ENCODE assay signal across 15 cellular contexts in the genomic region with DNA sequence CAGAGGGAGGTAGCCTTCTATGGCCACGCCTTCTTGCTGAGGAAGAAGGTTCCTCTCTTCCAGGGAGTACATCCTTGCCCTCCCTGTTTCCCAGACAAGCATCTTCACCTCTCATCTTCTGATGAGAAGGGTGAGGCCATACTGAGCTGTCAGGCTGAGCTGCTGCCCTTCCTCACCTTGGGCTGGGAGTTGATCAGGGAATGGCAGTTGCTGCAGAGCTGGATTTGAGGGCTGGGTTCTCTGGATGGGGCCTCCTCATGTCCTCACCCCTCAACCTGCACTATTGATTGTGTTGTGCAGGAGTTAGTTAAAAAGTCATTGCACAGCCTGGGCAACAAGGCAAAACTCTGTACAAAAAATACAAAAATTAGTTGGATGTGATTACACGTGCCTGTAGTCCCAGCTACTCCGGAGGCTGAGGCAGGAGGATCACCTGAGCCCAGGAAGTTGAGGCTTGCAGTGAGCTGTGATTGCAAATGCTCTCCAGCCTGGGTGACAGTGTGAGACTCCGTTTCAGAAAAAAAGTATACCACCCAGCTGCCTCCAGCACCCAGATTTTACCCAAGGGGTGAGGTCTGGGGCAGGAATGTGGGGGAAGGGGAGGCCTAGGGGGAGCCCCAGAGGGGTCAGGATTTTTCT. TPM values are rescaled to one million over a fixed set of nuclear protein-coding genes. Genes with fewer than 3 reads are reported as not detected.
DNase-seq lines count a peak whose midpoint lies in the region; TF ChIP-seq lines count a peak whose summit lies in the region.
"Had no signal": no experiment of that assay in that cellular context is flagged by ENCODE, and none has a peak within 500 bp of the region (broad histone marks: within the 10 kb centered on the region; RNA-seq: fewer than 3 reads in every experiment).

No MANE protein-coding gene starts in this region.

- in situ Hi-C loops in mammary epithelial cell (cut with MboI; ENCODE audit: low sequenced_read_pairs in 2 of 2) = no loop called here

- no peak for TF ChIP-seq POLR2A in testis (IDR thresholded peaks at IDR 0.05)

- H3F3A ChIP-seq in smooth muscle cell (ENCODE audit: low read depth) = no peaks in the 10 kb centered on the region

- peaks cover 70% of the 10 kb centered on the region for H3K79me2 ChIP-seq in mammary epithelial cell (ENCODE audit: insufficient read depth, low read length)
- peaks cover 36% of the 10 kb centered on the region for H3K79me2 ChIP-seq in smooth muscle cell (ENCODE audit: low read depth)

- POLR2A ChIA-PET in HEK293 (lab: Yijun Ruan, JAX) = interaction anchor here (0.6 kb wide), 1 partner anchor 218 kb away, joined by 6 read pairs; no protein-coding TSS in a partner anchor

- CTCF ChIA-PET in HEK293 (lab: Yijun Ruan, JAX) (interaction anchor here (0.5 to 3.4 kb wide), 6 partner anchors 9 to 97 kb away, joined by 3 to 22 read pairs (median 3); a partner anchor contains a TSS), mammary epithelial cell (lab: Charles Lee; ENCODE audit: low non-redundant PET) (no interaction called here)

- H3K27me3 ChIP-seq in mammary epithelial cell (ENCODE audit: insufficient read depth, low read length) = no peaks in the 10 kb centered on the region
- H3K27me3 ChIP-seq in kidney epithelial cell (ENCODE audit: control insufficient read depth, insufficient read depth, low read length) = no peaks in the 10 kb centered on the region
- no peaks in the 10 kb centered on the region for H3K27me3 ChIP-seq in smooth muscle cell (ENCODE audit: low read depth)
- no peaks in the 10 kb centered on the region for H3K27me3 ChIP-seq in testis
- H3K27me3 ChIP-seq: gastrocnemius medialis, Peyer's patch had no signal

- H2AFZ ChIP-seq in mammary epithelial cell (ENCODE audit: low read depth, low read length) = no peak overlapping the region
- H2AFZ ChIP-seq in smooth muscle cell (ENCODE audit: low read depth) = no peak overlapping the region

- H3K27ac ChIP-seq in HEK293 (ENCODE audit: extremely low read depth, low read depth, low read length) (no peak overlapping the region), mammary epithelial cell (ENCODE audit: insufficient read depth, low read depth, low read length) (no peak overlapping the region), smooth muscle cell (ENCODE audit: low read depth) (no peak overlapping the region), testis (no peak overlapping the region)

- peak overlapping the region; percentile 81 for H3K4me2 ChIP-seq in mammary epithelial cell (ENCODE audit: insufficient read depth, low read depth, low read length)
- H3K4me2 ChIP-seq in smooth muscle cell = peak overlapping the region; percentile 92

- no peak for TF ChIP-seq CTCF in HEK293 (tag by site-specific recombination; IDR thresholded peaks at IDR 0.05)
- no peak for TF ChIP-seq CTCF in mammary epithelial cell (conservative IDR thresholded peaks at IDR 0.05 in 1 of 2, IDR thresholded peaks at IDR 0.05 in 1 of 2; ENCODE audit: extremely low read depth in 1 of 2, insufficient read depth in 1 of 2, low read depth in 1 of 2, low read length in 2 of 2)
- TF ChIP-seq CTCF in kidney epithelial cell (IDR thresholded peaks at IDR 0.05; ENCODE audit: insufficient read depth, low read length, poor library complexity, severe bottlenecking) = no peak
- no peak for TF ChIP-seq CTCF in smooth muscle cell (IDR thresholded peaks at IDR 0.05; ENCODE audit: borderline replicate concordance, insufficient read depth, poor library complexity, severe bottlenecking)
- TF ChIP-seq CTCF in testis (IDR thresholded peaks at IDR 0.05) = no peak

- H3K9ac ChIP-seq in mammary epithelial cell (ENCODE audit: insufficient read depth, low read length) (no peak overlapping the region), smooth muscle cell (ENCODE audit: low read depth) (no peak overlapping the region)

- intact Hi-C loops in mammary epithelial cell (cut with micrococcal nuclease) (loop anchor here (5.0 kb wide), 1 partner anchor 65 kb away; a partner anchor contains a TSS), testis (cut with DNase I; ENCODE audit: low total_unique reads) (no loop called here)

- DNase-seq in mammary epithelial cell = no peak
- DNase-seq in kidney epithelial cell (ENCODE audit: low read depth) = no peak
- no peak for DNase-seq in smooth muscle cell (lab: John Stamatoyannopoulos, UW; ENCODE audit: unreplicated experiment)
- no peak for DNase-seq in NCI-H2227 (lab: John Stamatoyannopoulos, UW; ENCODE audit: unreplicated experiment)
- DNase-seq in activated gamma-delta T cell treated with Interleukin-2 at 50 U/mL for 16 hours = no peak
- no peak for DNase-seq in NCI-H345 (lab: John Stamatoyannopoulos, UW)
- DNase-seq in testis = no peak
- DNase-seq: activated CD4-positive, alpha-beta memory T cell treated with anti-CD3 and anti-CD28 coated beads, Interleukin-2, amount 10 ng/mL, durations not matched to agents 7 days and 5 days; activated naive CD4-positive, alpha-beta T cell treated with anti-CD3 and anti-CD28 coated beads for 36 hours; CD4-positive, alpha-beta memory T cell; gastrocnemius medialis had no signal

- WGBS in mammary epithelial cell (ENCODE audit: low coverage, missing lambda C conversion rate) = 81% methylated on average over 3 of the region's 4 CpGs
- WGBS in smooth muscle cell (ENCODE audit: low lambda C conversion rate) = 89% methylated on average over 4 of the region's 4 CpGs
- 77 to 82% methylated on average over 3 to 4 of the region's 4 CpGs for WGBS in testis, 2 donors

- no TSS peak for BruUV-seq in mammary epithelial cell (replicated peaks; lab: Mats Ljungman, UMichigan)

- no peaks in the 10 kb centered on the region for H3K9me3 ChIP-seq in HEK293 (ENCODE audit: control insufficient read depth, insufficient read depth, low read depth, low read length)
- no peaks in the 10 kb centered on the region for H3K9me3 ChIP-seq in mammary epithelial cell (replicated peaks; ENCODE audit: insufficient read depth, low read length)
- H3K9me3 ChIP-seq in smooth muscle cell (replicated peaks; ENCODE audit: low read depth) = no peaks in the 10 kb centered on the region
- no peaks in the 10 kb centered on the region for H3K9me3 ChIP-seq in testis
- H3K9me3 ChIP-seq: gastrocnemius medialis, Peyer's patch had no signal

- H4K20me1 ChIP-seq in mammary epithelial cell (ENCODE audit: insufficient read depth, low read length) (no peaks in the 10 kb centered on the region), smooth muscle cell (ENCODE audit: low read depth) (peaks cover 59% of the 10 kb centered on the region)

- H3K4me3 ChIP-seq in HEK293 (ENCODE audit: low read depth, low read length) = no peak overlapping the region
- H3K4me3 ChIP-seq in mammary epithelial cell (replicated peaks in 1 of 3; ENCODE audit: insufficient read depth in 1 of 3, low read depth in 2 of 3, low read length in 3 of 3) = no peak overlapping the region
- peak overlapping the region; percentile 73 for H3K4me3 ChIP-seq in kidney epithelial cell (ENCODE audit: low read depth, low read length)
- H3K4me3 ChIP-seq in smooth muscle cell = peak overlapping the region; percentile 91
- H3K4me3 ChIP-seq in testis = no peak overlapping the region
- H3K4me3 ChIP-seq: K562 had no signal

- peaks cover 13% of the 10 kb centered on the region; the same call in 1 of the 2 replicates for H3K4me1 ChIP-seq in HEK293 (ENCODE audit: control insufficient read depth, insufficient read depth, low read length)
- peaks cover 39% of the 10 kb centered on the region for H3K4me1 ChIP-seq in mammary epithelial cell (ENCODE audit: insufficient read depth, low read length)
- peaks cover 27% of the 10 kb centered on the region for H3K4me1 ChIP-seq in smooth muscle cell (ENCODE audit: low read depth)
- no peaks in the 10 kb centered on the region for H3K4me1 ChIP-seq in testis

- H3K36me3 ChIP-seq in HEK293 (ENCODE audit: control insufficient read depth in 2 of 2, insufficient read depth in 1 of 2, low read length in 2 of 2) (peaks cover 0 to 23% of the 10 kb centered on the region in 2 experiments; a peak in 1 of 3 replicates), mammary epithelial cell (ENCODE audit: insufficient read depth, low read length) (no peaks in the 10 kb centered on the region), kidney epithelial cell (ENCODE audit: control insufficient read depth, insufficient read depth, low read length) (no peaks in the 10 kb centered on the region), smooth muscle cell (ENCODE audit: low read depth) (no peaks in the 10 kb centered on the region), testis (ENCODE audit: low read depth, missing control alignments) (no peaks in the 10 kb centered on the region)
- H3K36me3 ChIP-seq: gastrocnemius medialis, Peyer's patch had no signal

- dilution Hi-C loops in mammary epithelial cell (cut with HindIII; ENCODE audit: low sequenced_read_pairs) = no loop called here

RNA-seq across cellular contexts. Expression of a gene that starts 2.0 kb away (rescaled TPM):
- total RNA-seq in mammary epithelial cell (10 to 100 TPM; 54.3 to 66.5 TPM), kidney epithelial cell (44.1 and 47.2 TPM in 2 replicates), smooth muscle cell (44.5 and 49.4 TPM in 2 replicates), testis (10 to 100 TPM; 32.1 to 40.0 TPM)
- polyA plus RNA-seq in mammary epithelial cell (28.4 TPM), smooth muscle cell (53.6 and 56.1 TPM in 2 replicates), testis (ENCODE audit: insufficient read depth, low read depth, low replicate concordance) (32.1 TPM)
- 222 TPM for polyA minus RNA-seq in mammary epithelial cell

RNA-seq across cellular contexts. Expression of a gene that starts 14.0 kb away (rescaled TPM):
- total RNA-seq in mammary epithelial cell = 10 to 100 TPM in 1 of 2 donors, 1 to 10 TPM in 1; 8.3 to 13.2 TPM
- 5.0 TPM for polyA plus RNA-seq in mammary epithelial cell
- polyA minus RNA-seq in mammary epithelial cell = 6.7 TPM
- 12.5 and 12.8 TPM in 2 replicates for total RNA-seq in kidney epithelial cell
- total RNA-seq in smooth muscle cell = 16.5 and 19.4 TPM in 2 replicates
- 19.1 and 26.4 TPM in 2 replicates for polyA plus RNA-seq in smooth muscle cell
- total RNA-seq in testis = 10 to 100 TPM; 28.6 to 37.4 TPM
- 21.1 TPM for polyA plus RNA-seq in testis (ENCODE audit: insufficient read depth, low read depth, low replicate concordance)

RNA-seq across cellular contexts. Expression of a gene that starts 28.4 kb away (rescaled TPM):
- total RNA-seq in mammary epithelial cell (10 to 100 TPM; 10.2 to 36.8 TPM), kidney epithelial cell (83.7 and 97.0 TPM in 2 replicates), smooth muscle cell (33.5 and 55.8 TPM in 2 replicates), testis (10 to 100 TPM; 47.9 to 53.1 TPM)
- polyA plus RNA-seq in mammary epithelial cell (47.4 TPM), smooth muscle cell (70.7 and 71.5 TPM in 2 replicates), testis (ENCODE audit: insufficient read depth, low read depth, low replicate concordance) (89.1 TPM)
- 29.8 TPM for polyA minus RNA-seq in mammary epithelial cell

RNA-seq across cellular contexts. Expression of a gene that starts 33.6 kb away (rescaled TPM):
- total RNA-seq in mammary epithelial cell (not detected), kidney epithelial cell (2.7 TPM in 1 of 2 replicates, not detected in the other), smooth muscle cell (not detected in 2 replicates), testis (1 to 10 TPM; 2.6 to 2.7 TPM)
- polyA plus RNA-seq in mammary epithelial cell (not detected), smooth muscle cell (0.23 and 1.3 TPM in 2 replicates), testis (ENCODE audit: insufficient read depth, low read depth, low replicate concordance) (2.9 TPM)
- polyA minus RNA-seq in mammary epithelial cell = not detected
- total RNA-seq: activated CD4-positive, alpha-beta memory T cell treated with anti-CD3 and anti-CD28 coated beads, Interleukin-2, amount 10 ng/mL, durations not matched to agents 7 days and 5 days; activated naive CD4-positive, alpha-beta T cell treated with anti-CD3 and anti-CD28 coated beads for 36 hours had no signal
- polyA plus RNA-seq: CD4-positive, alpha-beta memory T cell had no signal

RNA-seq across cellular contexts. Expression of a gene that starts 35.8 kb away (rescaled TPM):
- total RNA-seq in mammary epithelial cell = 10 to 100 TPM in 1 of 2 donors, 1 to 10 TPM in 1; 1.5 to 18.2 TPM
- 9.9 TPM for polyA plus RNA-seq in mammary epithelial cell
- polyA minus RNA-seq in mammary epithelial cell = 9.1 TPM
- 20.5 and 21.2 TPM in 2 replicates for total RNA-seq in kidney epithelial cell
- 2.7 and 3.6 TPM in 2 replicates for total RNA-seq in smooth muscle cell
- 4.1 and 9.1 TPM in 2 replicates for polyA plus RNA-seq in smooth muscle cell
- total RNA-seq in testis = 1 to 10 TPM; 2.1 to 2.9 TPM
- 3.7 TPM for polyA plus RNA-seq in testis (ENCODE audit: insufficient read depth, low read depth, low replicate concordance)
- total RNA-seq: CD4-positive, alpha-beta memory T cell; cerebellum had no signal
- polyA plus RNA-seq: CD4-positive, alpha-beta memory T cell had no signal

Comparison
In these comparisons a context has a peak if more than half of its experiments do, and no peak if none do; other contexts are left out.
1. H3K4me3 ChIP-seq: peak in kidney epithelial cell (single experiment) and smooth muscle cell (single experiment); none in HEK293 (single experiment), mammary epithelial cell (0 of 3) and testis (0 of 2).